ENCODE assay signal across 12 cellular contexts in the genomic region with DNA sequence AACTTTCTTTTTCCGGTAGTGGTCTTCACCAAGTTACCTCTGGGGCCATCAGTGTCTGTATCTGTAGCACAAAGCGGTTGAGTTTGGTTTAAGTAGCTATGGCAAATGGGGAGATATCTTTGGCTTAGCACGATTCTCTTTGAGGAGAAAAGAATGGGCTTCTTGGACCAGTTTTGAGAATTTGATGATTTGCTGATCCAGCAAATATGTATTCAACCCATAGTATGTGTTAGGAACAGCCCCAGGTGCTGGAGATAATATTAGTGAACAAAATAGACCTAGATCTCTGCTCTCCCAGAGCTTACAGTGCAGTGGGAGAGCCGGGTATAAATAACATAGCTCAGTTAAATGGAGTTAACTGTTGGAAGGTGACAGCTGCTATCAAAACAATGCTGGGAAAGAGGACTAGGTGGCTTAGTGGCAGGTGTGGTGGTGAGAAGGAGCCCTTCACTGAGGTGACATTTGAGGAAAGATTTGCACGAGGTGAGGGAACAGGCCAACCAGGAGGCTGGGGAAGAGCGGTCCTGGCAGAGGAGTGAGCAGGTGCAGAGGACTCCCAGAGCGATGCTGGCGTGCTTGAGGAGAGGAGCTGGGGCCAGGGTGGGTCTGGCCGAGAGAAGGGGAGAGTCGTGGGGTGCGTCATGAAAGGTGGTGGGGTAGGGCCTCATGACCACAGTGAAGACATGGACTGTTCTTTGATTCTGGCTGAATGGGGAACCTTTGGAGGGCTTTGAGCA. TPM values are rescaled to one million over a fixed set of nuclear protein-coding genes. Genes with fewer than 3 reads are reported as not detected.
DNase-seq lines count a peak whose midpoint lies in the region; ATAC-seq, FAIRE-seq and TF ChIP-seq lines count a peak whose summit lies in the region.
"Had no signal": no experiment of that assay in that cellular context is flagged by ENCODE, and none has a peak within 500 bp of the region (broad histone marks: within the 10 kb centered on the region; RNA-seq: fewer than 3 reads in every experiment).

No MANE protein-coding gene starts in this region.

- H2AFZ ChIP-seq in SU-DHL-6 (ENCODE audit: low read depth, low read length, severe bottlenecking) (no peak overlapping the region), H1 (ENCODE audit: low read length) (no peak overlapping the region), PC-3 (ENCODE audit: low read length) (no peak overlapping the region)

- H3K9me2 ChIP-seq in SU-DHL-6 (replicated peaks; ENCODE audit: insufficient read depth, low read length), result no peaks in the 10 kb centered on the region
- no peaks in the 10 kb centered on the region for H3K9me2 ChIP-seq in PC-3 (replicated peaks; ENCODE audit: low read length)

- intact Hi-C loops in PC-3 (cut with micrococcal nuclease), result loop anchor here (10.0 kb wide), 1 partner anchor 203 kb away; no protein-coding TSS in a partner anchor

- H4K8ac ChIP-seq in H1 (ENCODE audit: extremely low read depth, insufficient read depth, low read length), result no peak overlapping the region

- H2AK5ac ChIP-seq in H1 (ENCODE audit: low read depth, low read length), result no peak overlapping the region

- no peak for TF ChIP-seq RAD21 in H1 (IDR thresholded peaks at IDR 0.05 in 1 of 2, conservative IDR thresholded peaks at IDR 0.05 in 1 of 2; ENCODE audit: low read depth in 2 of 2, low read length in 2 of 2)

- H2BK5ac ChIP-seq in H1 (ENCODE audit: low read depth, low read length), result no peak overlapping the region

- POLR2A ChIA-PET in activated CD4-positive, alpha-beta T cell treated with anti-CD3 and anti-CD28 coated beads, Interleukin-2, amount 10 ng/mL, durations not matched to agents 7 days and 5 days (lab: Charles Lee), result no interaction called here
- POLR2A ChIA-PET in H1 (lab: Charles Lee; ENCODE audit: partially characterized antibody) (interaction anchor here (1.0 kb wide), 1 partner anchor 9 kb away, joined by 4 read pairs; no protein-coding TSS in a partner anchor), PC-3 (lab: Charles Lee; ENCODE audit: unreplicated experiment) (interaction anchor here (0.6 kb wide), 1 partner anchor 27 kb away, joined by 3 read pairs; no protein-coding TSS in a partner anchor)

- H3K23me2 ChIP-seq in H1 (ENCODE audit: low read depth, low read length), result peaks cover 4% of the 10 kb centered on the region; the same call in 1 of the 2 replicates

- H3K36me3 ChIP-seq in SU-DHL-6 (ENCODE audit: low read length) (no peaks in the 10 kb centered on the region), H1 (ENCODE audit: control insufficient read depth in 2 of 4, insufficient read depth in 4 of 4, low read length in 3 of 4) (no peaks in the 10 kb centered on the region), PC-3 (ENCODE audit: low read depth, low read length) (no peaks in the 10 kb centered on the region)

- H3K4me2 ChIP-seq in SU-DHL-6 (ENCODE audit: low read depth, low read length, poor library complexity, severe bottlenecking) (peak overlapping the region; percentile 73), H1 (ENCODE audit: insufficient read depth in 1 of 2, low read depth in 2 of 2, low read length in 2 of 2) (no peak overlapping the region), PC-3 (ENCODE audit: low read length) (no peak overlapping the region)

- peaks cover 56% of the 10 kb centered on the region for H3K4me1 Mint-ChIP-seq in activated CD4-positive, alpha-beta T cell treated with anti-CD3 and anti-CD28 coated beads, Interleukin-2, amount 10 ng/mL, durations not matched to agents 7 days and 5 days
- peaks cover 62 to 77% of the 10 kb centered on the region in 2 donors for H3K4me1 Mint-ChIP-seq in stimulated activated naive B cell treated with anti-CD40 and anti-IgM and Interleukin-4, amounts not matched to agents 10 μg/mL and 1 μg/mL and 100 μg/mL, for 72 hours

- H4K5ac ChIP-seq in H1 (ENCODE audit: insufficient read length, low read depth, low read length), result no peak overlapping the region

- H3K23ac ChIP-seq in H1 (ENCODE audit: insufficient read length), result no peak overlapping the region

- H3K27ac Mint-ChIP-seq in activated CD4-positive, alpha-beta T cell treated with anti-CD3 and anti-CD28 coated beads, Interleukin-2, amount 10 ng/mL, durations not matched to agents 7 days and 5 days, result peak overlapping the region; percentile 15
- peak overlapping the region; percentile 97 for H3K27ac Mint-ChIP-seq in stimulated activated naive B cell treated with anti-CD40 and anti-IgM and Interleukin-4, amounts not matched to agents 10 μg/mL and 1 μg/mL and 100 μg/mL, for 72 hours

- 94% methylated on average over 11 of the region's 11 CpGs; no CpG with 5 or more reads in 1 of the 2 experiments for WGBS in H1 (ENCODE audit: extremely low coverage in 1 of 2, insufficient coverage in 1 of 2, insufficient read length in 1 of 2, insufficient replicate concordance in 2 of 2, low coverage in 1 of 2, low lambda C conversion rate in 2 of 2, missing lambda C conversion rate in 1 of 2), 2 experiments

- no peak overlapping the region for H3K4ac ChIP-seq in H1 (replicated peaks; ENCODE audit: insufficient read length, low read depth, low read length)

- H2BK20ac ChIP-seq in H1 (ENCODE audit: low read length), result no peak overlapping the region

- H2BK120ac ChIP-seq in H1 (replicated peaks; ENCODE audit: low read depth, low read length), result no peak overlapping the region

- H3K9me3 Mint-ChIP-seq in activated CD4-positive, alpha-beta T cell treated with anti-CD3 and anti-CD28 coated beads, Interleukin-2, amount 10 ng/mL, durations not matched to agents 7 days and 5 days, result no peaks in the 10 kb centered on the region
- H3K9me3 Mint-ChIP-seq in stimulated activated naive B cell treated with anti-CD40 and anti-IgM and Interleukin-4, amounts not matched to agents 10 μg/mL and 1 μg/mL and 100 μg/mL, for 72 hours, result no peaks in the 10 kb centered on the region

- peaks cover 23% of the 10 kb centered on the region for H3K79me1 ChIP-seq in H1 (ENCODE audit: low read depth, low read length)

- H3F3A ChIP-seq in SU-DHL-6 (ENCODE audit: insufficient read depth) (peaks cover 56% of the 10 kb centered on the region), PC-3 (ENCODE audit: low read length, unreplicated experiment) (no peaks in the 10 kb centered on the region)

- H3K27ac ChIP-seq in SU-DHL-6 (ENCODE audit: low read depth, low read length) (peak overlapping the region; percentile 97), H1 (ENCODE audit: low read depth, low read length) (no peak overlapping the region), PC-3 (ENCODE audit: low read length) (no peak overlapping the region)

- no peak overlapping the region for H3K14ac ChIP-seq in H1 (ENCODE audit: insufficient read length)

- no TSS peak for BruUV-seq in PC-3 (replicated peaks; lab: Mats Ljungman, UMichigan)

- no peak overlapping the region for H4K91ac ChIP-seq in H1 (replicated peaks; ENCODE audit: insufficient read length, low read length)

- ATAC-seq in stimulated activated naive B cell treated with anti-CD40 and anti-IgM and Interleukin-4, amounts not matched to agents 10 μg/mL and 1 μg/mL and 100 μg/mL, for 72 hours (replicated peaks), result no peak
- ATAC-seq in PC-3, result no peak

- H3K4me1 ChIP-seq in H1 (replicated peaks in 1 of 4; ENCODE audit: control insufficient read depth in 3 of 4, insufficient read depth in 4 of 4, low read length in 3 of 4), result peaks cover 0 to 2% (median 0%) of the 10 kb centered on the region in 4 experiments; a peak in 3 of 7 replicates
- H3K4me1 ChIP-seq in PC-3 (ENCODE audit: insufficient read depth, low read length), result peaks cover 10% of the 10 kb centered on the region; the same call in 1 of the 2 replicates

- no peak for TF ChIP-seq POLR2A in H1 (IDR thresholded peaks at IDR 0.05; ENCODE audit: control extremely low read depth in 1 of 2, low read depth in 2 of 2, low read length in 2 of 2)

- FAIRE-seq in H1 (lab: Jason Lieb, UNC), result no peak
- FAIRE-seq: HTR-8/SVneo, small intestine had no signal

- H2BK12ac ChIP-seq in H1 (ENCODE audit: low read depth, low read length), result no peak overlapping the region

- no peak overlapping the region for H3K4me3 Mint-ChIP-seq in activated CD4-positive, alpha-beta T cell treated with anti-CD3 and anti-CD28 coated beads, Interleukin-2, amount 10 ng/mL, durations not matched to agents 7 days and 5 days
- H3K4me3 Mint-ChIP-seq in stimulated activated naive B cell treated with anti-CD40 and anti-IgM and Interleukin-4, amounts not matched to agents 10 μg/mL and 1 μg/mL and 100 μg/mL, for 72 hours, result peak overlapping the region; percentile 73 to 76

- no peak overlapping the region for H3K56ac ChIP-seq in H1 (replicated peaks; ENCODE audit: insufficient read length, low read depth, low read length)

- no peaks in the 10 kb centered on the region for H3K9me3 ChIP-seq in SU-DHL-6 (ENCODE audit: insufficient read depth, low read length)
- no peaks in the 10 kb centered on the region for H3K9me3 ChIP-seq in H1 (ENCODE audit: insufficient read depth in 2 of 2, low read depth in 1 of 2, low read length in 1 of 2)
- H3K9me3 ChIP-seq in PC-3 (ENCODE audit: low read length), result no peaks in the 10 kb centered on the region

- CTCF ChIA-PET in activated CD4-positive, alpha-beta T cell treated with anti-CD3 and anti-CD28 coated beads, Interleukin-2, amount 10 ng/mL, durations not matched to agents 7 days and 5 days (lab: Charles Lee), result interaction anchor here (1.5 kb wide), 1 partner anchor 9 kb away, joined by 3 read pairs; no protein-coding TSS in a partner anchor
- CTCF ChIA-PET in H1 (lab: Charles Lee; ENCODE audit: partially characterized antibody), result interaction anchor here (0.5 to 0.6 kb wide), 2 partner anchors 8 to 41 kb away, joined by 3 read pairs; no protein-coding TSS in a partner anchor
- CTCF ChIA-PET in PC-3 (lab: Charles Lee), result no interaction called here

- H3K4me3 ChIP-seq in SU-DHL-6 (ENCODE audit: insufficient read depth, low read length, poor library complexity, severe bottlenecking) (no peak overlapping the region), H1 (ENCODE audit: extremely low read depth in 1 of 4, insufficient read depth in 2 of 4, low read depth in 3 of 4, low read length in 4 of 4) (no peak overlapping the region), PC-3 (ENCODE audit: low read length) (no peak overlapping the region)

- peaks cover 23% of the 10 kb centered on the region for H3K36me3 Mint-ChIP-seq in activated CD4-positive, alpha-beta T cell treated with anti-CD3 and anti-CD28 coated beads, Interleukin-2, amount 10 ng/mL, durations not matched to agents 7 days and 5 days (ENCODE audit: low read depth)
- H3K36me3 Mint-ChIP-seq in stimulated activated naive B cell treated with anti-CD40 and anti-IgM and Interleukin-4, amounts not matched to agents 10 μg/mL and 1 μg/mL and 100 μg/mL, for 72 hours, result peaks cover 30 to 69% of the 10 kb centered on the region in 2 donors

- H3K27me3 ChIP-seq in SU-DHL-6 (ENCODE audit: low read length) (no peaks in the 10 kb centered on the region), H1 (replicated peaks in 1 of 4; ENCODE audit: control insufficient read depth in 3 of 4, extremely low read depth in 1 of 4, insufficient read depth in 3 of 4, low read length in 3 of 4) (no peaks in the 10 kb centered on the region), PC-3 (ENCODE audit: low read length) (no peaks in the 10 kb centered on the region)

- H3K79me2 ChIP-seq in SU-DHL-6 (ENCODE audit: insufficient read depth, low read length) (peaks cover 78% of the 10 kb centered on the region), H1 (ENCODE audit: control insufficient read depth in 1 of 2, insufficient read depth in 2 of 2, low read length in 2 of 2) (peaks cover 13 to 71% of the 10 kb centered on the region in 2 experiments), PC-3 (ENCODE audit: low read length) (peaks cover 70% of the 10 kb centered on the region)

- H3K9ac ChIP-seq in SU-DHL-6 (ENCODE audit: low read length), result peak overlapping the region; percentile 68; the same call in 1 of the 2 replicates
- H3K9ac ChIP-seq in H1 (replicated peaks in 1 of 4; ENCODE audit: extremely low read depth in 1 of 4, low read depth in 3 of 4, low read length in 3 of 4), result no peak overlapping the region
- H3K9ac ChIP-seq in PC-3 (ENCODE audit: low read length), result no peak overlapping the region

- TF ChIP-seq CTCF in SU-DHL-6 (IDR thresholded peaks at IDR 0.05; ENCODE audit: insufficient read depth, low read length, poor library complexity, severe bottlenecking) (no peak), H1 (IDR thresholded peaks at IDR 0.05; ENCODE audit: control extremely low read depth in 1 of 3, insufficient read depth in 1 of 3, low read depth in 1 of 3, low read length in 3 of 3) (no peak), PC-3 (conservative IDR thresholded peaks at IDR 0.05; ENCODE audit: low read depth, low read length) (no peak)

- H3K27me3 Mint-ChIP-seq in activated CD4-positive, alpha-beta T cell treated with anti-CD3 and anti-CD28 coated beads, Interleukin-2, amount 10 ng/mL, durations not matched to agents 7 days and 5 days, result no peaks in the 10 kb centered on the region
- H3K27me3 Mint-ChIP-seq in stimulated activated naive B cell treated with anti-CD40 and anti-IgM and Interleukin-4, amounts not matched to agents 10 μg/mL and 1 μg/mL and 100 μg/mL, for 72 hours, result no peaks in the 10 kb centered on the region

- TF ChIP-seq EP300 in H1 (IDR thresholded peaks at IDR 0.05; ENCODE audit: borderline replicate concordance in 1 of 2, low read depth in 2 of 2, low read length in 2 of 2), result no peak

- H3K18ac ChIP-seq in H1 (ENCODE audit: extremely low read depth, low read length), result no peak overlapping the region

- no peaks in the 10 kb centered on the region for H4K20me1 ChIP-seq in SU-DHL-6 (ENCODE audit: low read depth, low read length)
- H4K20me1 ChIP-seq in H1 (replicated peaks in 1 of 2; ENCODE audit: control insufficient read depth in 1 of 2, insufficient read depth in 2 of 2, low read length in 2 of 2), result peaks cover 9% of the 10 kb centered on the region in 2 experiments
- no peaks in the 10 kb centered on the region for H4K20me1 ChIP-seq in PC-3 (ENCODE audit: low read length)

- H2BK15ac ChIP-seq in H1 (ENCODE audit: low read length), result no peak overlapping the region

- DNase-seq in activated CD4-positive, alpha-beta T cell treated with anti-CD3 and anti-CD28 coated beads, Interleukin-2, amount 10 ng/mL, durations not matched to agents 7 days and 5 days, result no peak
- no peak for DNase-seq in activated CD4-positive, alpha-beta T cell treated with anti-CD3 and anti-CD28 coated beads, Interleukin-2, amount 50 U/mL, for 1 hour
- DNase-seq in H1 (ENCODE audit: low read depth in 1 of 2, low spot score in 2 of 2) (no peak), hippocampal formation (lab: John Stamatoyannopoulos, UW) (no peak), PC-3 (no peak), CD1c-positive myeloid dendritic cell (ENCODE audit: extremely low spot score) (no peak)
- no peak for DNase-seq in stimulated activated naive B cell treated with anti-CD40 and anti-IgM and Interleukin-4, amounts not matched to agents 10 μg/mL and 1 μg/mL and 100 μg/mL, for 72 hours
- DNase-seq: ACHN, NCI-H2029, small intestine had no signal

RNA-seq across cellular contexts. Expression of gene TBC1D22A, which starts 5.0 kb away (rescaled TPM):
- 10 to 100 TPM; 34.1 to 39.2 TPM for total RNA-seq in activated CD4-positive, alpha-beta T cell treated with anti-CD3 and anti-CD28 coated beads, Interleukin-2, amount 10 ng/mL, durations not matched to agents 7 days and 5 days
- 18.4 and 19.0 TPM in 2 replicates for total RNA-seq in H1 (2021; fragmentation: NEBNext Ultra II Directional; extraction: Animal tissue kit (Norgen Biotek cat#: 25700))
- polyA plus RNA-seq in H1 (2011; rRNA removed), result 11.9 and 14.0 TPM in 2 replicates
- 11.3 TPM for polyA plus RNA-seq in H1 (2011; cell fraction: cytosol; rRNA removed)
- 11.6 TPM for polyA plus RNA-seq in H1 (2011; cell fraction: nucleus; rRNA removed)
- polyA plus RNA-seq in H1 (2012, experiment 1 of 2), result 11.4 to 14.8 TPM (median 13.5 TPM) in 4 replicates
- polyA plus RNA-seq in H1 (2012, experiment 2 of 2), result 14.1 TPM
- 9.6 TPM for polyA plus RNA-seq in H1 (2013, experiment 1 of 2)
- polyA plus RNA-seq in H1 (2013, experiment 2 of 2), result 9.5 TPM
- polyA minus RNA-seq in H1 (2011; rRNA and poly(A)+ RNA removed), result 10.9 and 12.5 TPM in 2 replicates
- 11.4 TPM for polyA minus RNA-seq in H1 (2011; cell fraction: cytosol; rRNA and poly(A)+ RNA removed)
- polyA minus RNA-seq in H1 (2011; cell fraction: nucleus; rRNA and poly(A)+ RNA removed), result 19.0 TPM
- total RNA-seq in PC-3 (2014; rRNA removed), result 12.2 and 14.3 TPM in 2 replicates

RNA-seq across cellular contexts. Expression of gene CERK, which starts 29.4 kb away (rescaled TPM):
- total RNA-seq in activated CD4-positive, alpha-beta T cell treated with anti-CD3 and anti-CD28 coated beads, Interleukin-2, amount 10 ng/mL, durations not matched to agents 7 days and 5 days, result 10 to 100 TPM; 41.8 to 47.1 TPM
- total RNA-seq in H1 (2021; fragmentation: NEBNext Ultra II Directional; extraction: Animal tissue kit (Norgen Biotek cat#: 25700)), result 59.0 TPM in 2 replicates
- polyA plus RNA-seq in H1 (2011; rRNA removed), result 26.6 and 31.5 TPM in 2 replicates
- 37.5 TPM for polyA plus RNA-seq in H1 (2011; cell fraction: cytosol; rRNA removed)
- 33.7 TPM for polyA plus RNA-seq in H1 (2011; cell fraction: nucleus; rRNA removed)
- 36.8 to 41.7 TPM (median 38.9 TPM) in 4 replicates for polyA plus RNA-seq in H1 (2012, experiment 1 of 2)
- 32.8 TPM for polyA plus RNA-seq in H1 (2012, experiment 2 of 2)
- polyA plus RNA-seq in H1 (2013, experiment 1 of 2), result 27.6 TPM
- 28.7 TPM for polyA plus RNA-seq in H1 (2013, experiment 2 of 2)
- 55.9 and 58.7 TPM in 2 replicates for polyA minus RNA-seq in H1 (2011; rRNA and poly(A)+ RNA removed)
- polyA minus RNA-seq in H1 (2011; cell fraction: cytosol; rRNA and poly(A)+ RNA removed), result 36.6 TPM
- 26.0 TPM for polyA minus RNA-seq in H1 (2011; cell fraction: nucleus; rRNA and poly(A)+ RNA removed)
- 21.6 and 24.1 TPM in 2 replicates for total RNA-seq in PC-3 (2014; rRNA removed)
